In the genomic region with DNA sequence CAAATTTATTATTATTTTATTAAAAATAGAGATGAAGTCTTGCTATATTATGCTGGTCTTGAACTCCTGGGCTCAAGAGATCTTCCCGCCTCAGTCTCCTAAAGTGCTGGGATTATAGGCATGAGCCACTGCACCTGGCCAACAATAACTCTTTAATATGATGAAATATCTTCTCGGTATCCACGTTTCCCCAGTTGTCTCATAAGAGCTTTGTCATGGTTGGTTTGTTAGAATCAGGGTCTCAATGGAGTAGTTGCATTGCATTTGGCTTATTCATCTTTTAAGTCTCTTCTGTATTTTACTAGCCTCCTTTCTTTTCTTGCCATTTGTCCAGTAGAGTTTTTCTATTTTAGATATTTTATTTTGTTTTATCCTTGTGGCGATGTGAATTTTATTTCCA, we compare ENCODE assay signal across 35 cellular contexts. TPM values are rescaled to one million over a fixed set of nuclear protein-coding genes. Genes with fewer than 3 reads are reported as not detected.
"Had no signal": no experiment of that assay in that cellular context is flagged by ENCODE, and none has a peak within 500 bp of the region (broad histone marks: within the 10 kb centered on the region; RNA-seq: fewer than 3 reads in every experiment).

No MANE protein-coding gene starts in this region.

- H3K27ac Mint-ChIP-seq: activated B cell treated with CpG ODN at 0.5 μM for 24 hours; activated CD4-positive, alpha-beta memory T cell treated with anti-CD3 and anti-CD28 coated beads, Interleukin-2, amount 10 ng/mL, durations not matched to agents 7 days and 5 days; activated CD4-positive, alpha-beta T cell treated with anti-CD3 and anti-CD28 coated beads, Interleukin-2, amount 10 ng/mL, durations not matched to agents 7 days and 5 days; activated CD8-positive, alpha-beta memory T cell treated with anti-CD3 and anti-CD28 coated beads, Interleukin-2, amount 10 ng/mL, durations not matched to agents 7 days and 5 days; activated CD8-positive, alpha-beta T cell treated with anti-CD3 and anti-CD28 coated beads, Interleukin-2, amount 10 ng/mL, durations not matched to agents 7 days and 5 days; activated naive CD4-positive, alpha-beta T cell treated with anti-CD3 and anti-CD28 coated beads, Interleukin-2, amount 10 ng/mL, durations not matched to agents 7 days and 5 days; activated naive CD4-positive, alpha-beta T cell treated with anti-CD3 and anti-CD28 coated beads, Interleukin-2, amount 50 U/mL, for 24 hours; activated naive CD8-positive, alpha-beta T cell; activated naive CD8-positive, alpha-beta T cell treated with anti-CD3 and anti-CD28 coated beads, Interleukin-2, amount 10 ng/mL, durations not matched to agents 7 days and 5 days; activated naive CD8-positive, alpha-beta T cell treated with anti-CD3 and anti-CD28 coated beads, Interleukin-2, amount 50 U/mL, for 24 hours; activated T-cell treated with anti-CD3 and anti-CD28 coated beads, Interleukin-2, amount 50 U/mL, for 24 hours; activated T-helper 2 cell treated with anti-CD3 and anti-CD28 coated beads, Interferon-gamma antibody, Interleukin-2, Interleukin-4, amounts not matched to agents 10 μg/mL and 5 μg/mL and 100 μg/mL, durations not matched to agents 14 hours and 24 hours and 36 hours; brain; T-helper 1 cell treated with Interleukin-12 subunit alpha and Interleukin-12 subunit beta and Interleukin-4 antibody, amounts not matched to agents 30 μg/mL and 1 μg/mL, for 36 hours; T-helper 2 cell treated with Interferon-gamma antibody and Interleukin-4, amounts not matched to agents 5 μg/mL and 100 μg/mL, for 36 hours had no signal

- H3K4me3 Mint-ChIP-seq: activated B cell treated with CpG ODN at 0.5 μM for 24 hours; activated CD4-positive, alpha-beta memory T cell treated with anti-CD3 and anti-CD28 coated beads, Interleukin-2, amount 10 ng/mL, durations not matched to agents 7 days and 5 days; activated CD4-positive, alpha-beta T cell treated with anti-CD3 and anti-CD28 coated beads, Interleukin-2, amount 10 ng/mL, durations not matched to agents 7 days and 5 days; activated CD8-positive, alpha-beta memory T cell treated with anti-CD3 and anti-CD28 coated beads, Interleukin-2, amount 10 ng/mL, durations not matched to agents 7 days and 5 days; activated CD8-positive, alpha-beta T cell treated with anti-CD3 and anti-CD28 coated beads, Interleukin-2, amount 10 ng/mL, durations not matched to agents 7 days and 5 days; activated naive CD4-positive, alpha-beta T cell treated with anti-CD3 and anti-CD28 coated beads, Interleukin-2, amount 10 ng/mL, durations not matched to agents 7 days and 5 days; activated naive CD4-positive, alpha-beta T cell treated with anti-CD3 and anti-CD28 coated beads, Interleukin-2, amount 50 U/mL, for 24 hours; activated naive CD8-positive, alpha-beta T cell; activated naive CD8-positive, alpha-beta T cell treated with anti-CD3 and anti-CD28 coated beads, Interleukin-2, amount 10 ng/mL, durations not matched to agents 7 days and 5 days; activated naive CD8-positive, alpha-beta T cell treated with anti-CD3 and anti-CD28 coated beads, Interleukin-2, amount 50 U/mL, for 24 hours; activated T-cell treated with anti-CD3 and anti-CD28 coated beads, Interleukin-2, amount 50 U/mL, for 24 hours; brain; central memory CD8-positive, alpha-beta T cell; T-helper 1 cell treated with Interleukin-12 subunit alpha and Interleukin-12 subunit beta and Interleukin-4 antibody, amounts not matched to agents 30 μg/mL and 1 μg/mL, for 36 hours; T-helper 2 cell treated with Interferon-gamma antibody and Interleukin-4, amounts not matched to agents 5 μg/mL and 100 μg/mL, for 36 hours had no signal

- H3K4me3 ChIP-seq: ascending aorta, cardiac muscle cell had no signal

- H3K9me3 Mint-ChIP-seq: activated CD4-positive, alpha-beta memory T cell treated with anti-CD3 and anti-CD28 coated beads, Interleukin-2, amount 10 ng/mL, durations not matched to agents 7 days and 5 days; activated CD4-positive, alpha-beta T cell treated with anti-CD3 and anti-CD28 coated beads, Interleukin-2, amount 10 ng/mL, durations not matched to agents 7 days and 5 days; activated naive CD4-positive, alpha-beta T cell treated with anti-CD3 and anti-CD28 coated beads, Interleukin-2, amount 10 ng/mL, durations not matched to agents 7 days and 5 days; activated naive CD8-positive, alpha-beta T cell treated with anti-CD3 and anti-CD28 coated beads, Interleukin-2, amount 10 ng/mL, durations not matched to agents 7 days and 5 days; activated naive CD8-positive, alpha-beta T cell treated with anti-CD3 and anti-CD28 coated beads, Interleukin-2, amount 50 U/mL, for 24 hours; activated T-cell treated with anti-CD3 and anti-CD28 coated beads, Interleukin-2, amount 50 U/mL, for 24 hours; activated T-helper 2 cell treated with anti-CD3 and anti-CD28 coated beads, Interferon-gamma antibody, Interleukin-2, Interleukin-4, amounts not matched to agents 10 μg/mL and 5 μg/mL and 100 μg/mL, durations not matched to agents 14 hours and 24 hours and 36 hours; central memory CD8-positive, alpha-beta T cell; T-helper 2 cell treated with Interferon-gamma antibody and Interleukin-4, amounts not matched to agents 5 μg/mL and 100 μg/mL, for 36 hours had no signal

- H3K4me1 Mint-ChIP-seq: activated B cell treated with CpG ODN at 0.5 μM for 24 hours; activated CD4-positive, alpha-beta memory T cell treated with anti-CD3 and anti-CD28 coated beads, Interleukin-2, amount 10 ng/mL, durations not matched to agents 7 days and 5 days; activated CD4-positive, alpha-beta T cell treated with anti-CD3 and anti-CD28 coated beads, Interleukin-2, amount 10 ng/mL, durations not matched to agents 7 days and 5 days; activated CD8-positive, alpha-beta memory T cell treated with anti-CD3 and anti-CD28 coated beads, Interleukin-2, amount 10 ng/mL, durations not matched to agents 7 days and 5 days; activated naive CD4-positive, alpha-beta T cell treated with anti-CD3 and anti-CD28 coated beads, Interleukin-2, amount 10 ng/mL, durations not matched to agents 7 days and 5 days; activated naive CD4-positive, alpha-beta T cell treated with anti-CD3 and anti-CD28 coated beads, Interleukin-2, amount 50 U/mL, for 24 hours; activated naive CD8-positive, alpha-beta T cell treated with anti-CD3 and anti-CD28 coated beads, Interleukin-2, amount 10 ng/mL, durations not matched to agents 7 days and 5 days; activated naive CD8-positive, alpha-beta T cell treated with anti-CD3 and anti-CD28 coated beads, Interleukin-2, amount 50 U/mL, for 24 hours; brain; central memory CD8-positive, alpha-beta T cell had no signal

- DNase-seq: activated B cell treated with CpG ODN at 0.5 μM for 24 hours; activated CD4-positive, alpha-beta memory T cell treated with anti-CD3 and anti-CD28 coated beads, Interleukin-2, amount 10 ng/mL, durations not matched to agents 7 days and 5 days; activated CD4-positive, alpha-beta T cell treated with anti-CD3 and anti-CD28 coated beads for 4 hours; activated CD4-positive, alpha-beta T cell treated with anti-CD3 and anti-CD28 coated beads, Interleukin-2, amount 10 ng/mL, durations not matched to agents 7 days and 5 days; activated CD4-positive, alpha-beta T cell treated with anti-CD3 and anti-CD28 coated beads, Interleukin-2, amount 50 U/mL, for 48 hours; activated CD4-positive, CD25-positive, alpha-beta regulatory T cell treated with anti-CD3 and anti-CD28 coated beads, Interleukin-2, amount 50 U/mL, for 72 hours; activated CD8-positive, alpha-beta memory T cell treated with anti-CD3 and anti-CD28 coated beads for 24 hours; activated CD8-positive, alpha-beta memory T cell treated with anti-CD3 and anti-CD28 coated beads, Interleukin-2, amount 10 ng/mL, durations not matched to agents 7 days and 5 days; activated CD8-positive, alpha-beta memory T cell treated with anti-CD3 and anti-CD28 coated beads, Interleukin-2, amount 50 U/mL, for 48 hours; activated CD8-positive, alpha-beta T cell treated with anti-CD3 and anti-CD28 coated beads, Interleukin-2, amount 10 ng/mL, durations not matched to agents 7 days and 5 days; activated effector memory CD4-positive, alpha-beta T cell treated with Interleukin-2 at 50 U/mL for 16 hours; activated gamma-delta T cell; activated naive CD4-positive, alpha-beta T cell treated with anti-CD3 and anti-CD28 coated beads, Interleukin-2, amount 10 ng/mL, durations not matched to agents 7 days and 5 days; activated naive CD4-positive, alpha-beta T cell treated with Interleukin-2 at 50 U/mL for 16 hours; activated naive CD8-positive, alpha-beta T cell treated with anti-CD3 and anti-CD28 coated beads, Interleukin-2, amount 10 ng/mL, durations not matched to agents 7 days and 5 days; activated naive CD8-positive, alpha-beta T cell treated with anti-CD3 and anti-CD28 coated beads, Interleukin-2, amount 50 U/mL, for 24 hours; activated T-cell treated with anti-CD3 and anti-CD28 coated beads, Interleukin-2, amount 50 U/mL, for 24 hours; activated T-cell treated with anti-CD3 and anti-CD28 coated beads, Interleukin-2, amount 50 U/mL, for 48 hours; amygdala; anterior cingulate cortex; caudate nucleus; cerebellar nuclear complex; T-helper 1 cell; T-helper 2 cell; T-helper 9 cell had no signal

- H3K36me3 Mint-ChIP-seq: activated CD8-positive, alpha-beta memory T cell treated with anti-CD3 and anti-CD28 coated beads, Interleukin-2, amount 10 ng/mL, durations not matched to agents 7 days and 5 days; activated naive CD4-positive, alpha-beta T cell treated with anti-CD3 and anti-CD28 coated beads, Interleukin-2, amount 10 ng/mL, durations not matched to agents 7 days and 5 days; activated naive CD8-positive, alpha-beta T cell treated with anti-CD3 and anti-CD28 coated beads, Interleukin-2, amount 10 ng/mL, durations not matched to agents 7 days and 5 days; brain had no signal

RNA-seq across cellular contexts. Expression of a gene that starts 32.7 kb away (rescaled TPM):
- total RNA-seq: activated CD4-positive, alpha-beta memory T cell treated with anti-CD3 and anti-CD28 coated beads, Interleukin-2, amount 10 ng/mL, durations not matched to agents 7 days and 5 days; activated CD4-positive, alpha-beta T cell treated with anti-CD3 and anti-CD28 coated beads, Interleukin-2, amount 10 ng/mL, durations not matched to agents 7 days and 5 days; activated CD8-positive, alpha-beta T cell treated with anti-CD3 and anti-CD28 coated beads, Interleukin-2, amount 10 ng/mL, durations not matched to agents 7 days and 5 days; activated naive CD8-positive, alpha-beta T cell treated with anti-CD3 and anti-CD28 coated beads, Interleukin-2, amount 10 ng/mL, durations not matched to agents 7 days and 5 days; ascending aorta; bronchial epithelial cell; cardiac muscle cell had no signal

RNA-seq across cellular contexts. Expression of a gene that starts 50.1 kb away (rescaled TPM):
- total RNA-seq: activated B cell treated with CpG ODN at 0.5 μM for 24 hours; activated CD4-positive, alpha-beta T cell treated with anti-CD3 and anti-CD28 coated beads, Interleukin-2, amount 10 ng/mL, durations not matched to agents 7 days and 5 days; activated CD8-positive, alpha-beta memory T cell treated with anti-CD3 and anti-CD28 coated beads, Interleukin-2, amount 10 ng/mL, durations not matched to agents 7 days and 5 days; activated CD8-positive, alpha-beta T cell treated with anti-CD3 and anti-CD28 coated beads, Interleukin-2, amount 10 ng/mL, durations not matched to agents 7 days and 5 days; activated naive CD8-positive, alpha-beta T cell treated with anti-CD3 and anti-CD28 coated beads, Interleukin-2, amount 10 ng/mL, durations not matched to agents 7 days and 5 days; ascending aorta; bronchial epithelial cell; cardiac muscle cell had no signal
- polyA plus RNA-seq: cardiac muscle cell had no signal
